17 cellular contexts compared by ENCODE assay signal in the genomic region with DNA sequence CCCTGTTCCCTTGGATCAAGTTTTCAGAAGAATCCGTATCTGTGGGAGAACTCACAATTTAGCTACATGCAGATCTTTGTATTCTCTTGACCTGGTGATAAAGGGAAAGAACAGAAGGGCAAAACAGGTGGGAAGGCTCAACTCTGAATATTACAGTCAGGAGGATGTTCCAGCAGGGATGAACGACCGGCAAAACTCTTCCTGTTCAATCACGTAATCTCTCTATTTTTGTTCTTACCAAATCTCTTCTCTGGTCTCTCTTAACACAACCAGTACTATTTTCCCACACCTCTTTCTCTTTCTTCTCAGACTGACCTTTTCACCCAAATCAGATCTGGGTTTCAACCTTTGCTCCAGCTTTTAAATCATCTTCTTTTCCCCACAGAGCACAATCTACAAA.
"Had no signal": no experiment of that assay in that cellular context is flagged by ENCODE, and none has a peak within 500 bp of the region (broad histone marks: within the 10 kb centered on the region; RNA-seq: fewer than 3 reads in every experiment).

No MANE protein-coding gene starts in this region.

- H3K9me3 Mint-ChIP-seq: activated naive CD8-positive, alpha-beta T cell treated with anti-CD3 and anti-CD28 coated beads for 36 hours; activated T-cell treated with anti-CD3 and anti-CD28 coated beads, Interleukin-2, amount 50 U/mL, for 24 hours; neural crest cell; stimulated activated naive CD8-positive, alpha-beta T cell treated with anti-CD3 and anti-CD28 coated beads, Interleukin-15, Interleukin-2, amounts not matched to agents 100 ng/mL and 50 ng/mL, for 24 hours; T-cell had no signal

- H3K9me3 ChIP-seq: left ventricle myocardium inferior, right atrium auricular region, thyroid gland had no signal

- H3K27me3 ChIP-seq: right atrium auricular region, thyroid gland had no signal

- H3K36me3 ChIP-seq: left ventricle myocardium inferior, right atrium auricular region, thyroid gland, WERI-Rb-1 had no signal

- DNase-seq: activated CD4-positive, alpha-beta T cell treated with anti-CD3 and anti-CD28 coated beads for 1 hour; activated naive CD4-positive, alpha-beta T cell treated with Interleukin-2 at 50 U/mL for 16 hours; activated naive CD8-positive, alpha-beta T cell treated with anti-CD3 and anti-CD28 coated beads for 36 hours; activated T-cell treated with anti-CD3 and anti-CD28 coated beads, Interleukin-2, amount 50 U/mL, for 24 hours; cortex of kidney; erythroblast; foreskin fibroblast; left ventricle myocardium inferior; stimulated activated CD4-positive, alpha-beta T cell treated with anti-CD3 and anti-CD28 coated beads, Interleukin-1b, Interleukin-23, amount 100 ng/mL, for 48 hours; substantia nigra; T-cell; thyroid gland; WERI-Rb-1 had no signal

- ATAC-seq: T-cell had no signal

- H3K27me3 Mint-ChIP-seq: activated naive CD8-positive, alpha-beta T cell treated with anti-CD3 and anti-CD28 coated beads for 36 hours; activated T-cell treated with anti-CD3 and anti-CD28 coated beads, Interleukin-2, amount 50 U/mL, for 24 hours; progenitor cell of endocrine pancreas; stimulated activated naive CD8-positive, alpha-beta T cell treated with anti-CD3 and anti-CD28 coated beads, Interleukin-15, Interleukin-2, amounts not matched to agents 100 ng/mL and 50 ng/mL, for 24 hours; T-cell had no signal

- H3K27ac ChIP-seq: left ventricle myocardium inferior, right atrium auricular region, thyroid gland, WERI-Rb-1 had no signal

- H3K4me1 ChIP-seq: thyroid gland had no signal

- H3K4me3 ChIP-seq: left ventricle myocardium inferior, right atrium auricular region, thyroid gland had no signal

- H3K27ac Mint-ChIP-seq: activated naive CD8-positive, alpha-beta T cell treated with anti-CD3 and anti-CD28 coated beads for 36 hours; progenitor cell of endocrine pancreas; stimulated activated naive CD8-positive, alpha-beta T cell treated with anti-CD3 and anti-CD28 coated beads, Interleukin-15, Interleukin-2, amounts not matched to agents 100 ng/mL and 50 ng/mL, for 24 hours; T-cell had no signal

- H3K4me3 Mint-ChIP-seq: activated naive CD8-positive, alpha-beta T cell treated with anti-CD3 and anti-CD28 coated beads for 36 hours; activated T-cell treated with anti-CD3 and anti-CD28 coated beads, Interleukin-2, amount 50 U/mL, for 24 hours; neural crest cell; stimulated activated naive CD8-positive, alpha-beta T cell treated with anti-CD3 and anti-CD28 coated beads, Interleukin-15, Interleukin-2, amounts not matched to agents 100 ng/mL and 50 ng/mL, for 24 hours; T-cell had no signal
